Comparison of ENCODE assay signal across 15 cellular contexts in genomic region chr7:155256761-155257481, GRCh38. TPM values are rescaled to one million over a fixed set of nuclear protein-coding genes. Genes with fewer than 3 reads are reported as not detected.
DNase-seq lines count a peak whose midpoint lies in the region; ATAC-seq, FAIRE-seq and TF ChIP-seq lines count a peak whose summit lies in the region.
"Had no signal": no experiment of that assay in that cellular context is flagged by ENCODE, and none has a peak within 500 bp of the region (broad histone marks: within the 10 kb centered on the region; RNA-seq: fewer than 3 reads in every experiment).

No MANE protein-coding gene starts in this region.

- H3K27me3 ChIP-seq in body of pancreas (no peaks in the 10 kb centered on the region), small intestine (ENCODE audit: control insufficient read depth in 2 of 2, insufficient read depth in 2 of 2, low read length in 2 of 2) (peaks cover 0 to 2% of the 10 kb centered on the region in 2 donors)
- no peaks in the 10 kb centered on the region for H3K27me3 ChIP-seq in naive thymus-derived CD4-positive, alpha-beta T cell (ENCODE audit: control insufficient read depth in 2 of 2, insufficient read depth in 2 of 2, low read length in 2 of 2)

- no peak for FAIRE-seq in small intestine (lab: Jason Lieb, UNC)
- FAIRE-seq: GM18507 had no signal

- no peaks in the 10 kb centered on the region for H3K9me3 Mint-ChIP-seq in activated CD4-positive, alpha-beta T cell treated with anti-CD3 and anti-CD28 coated beads, Interleukin-2, amount 10 ng/mL, durations not matched to agents 7 days and 5 days
- H3K9me3 Mint-ChIP-seq in naive thymus-derived CD4-positive, alpha-beta T cell, result no peaks in the 10 kb centered on the region
- H3K9me3 Mint-ChIP-seq: dendritic cell treated with granulocyte-macrophage colony-stimulating factor and Interleukin-4, amounts not matched to agents 40 ng/mL and 50 ng/mL, for 4 days had no signal

- no peaks in the 10 kb centered on the region for H3K4me1 Mint-ChIP-seq in activated CD4-positive, alpha-beta T cell treated with anti-CD3 and anti-CD28 coated beads, Interleukin-2, amount 10 ng/mL, durations not matched to agents 7 days and 5 days
- peaks cover 0 to 7% (median 0%) of the 10 kb centered on the region in 7 donors for H3K4me1 Mint-ChIP-seq in naive thymus-derived CD4-positive, alpha-beta T cell

- no peaks in the 10 kb centered on the region for H3K36me3 ChIP-seq in body of pancreas (replicated peaks in 1 of 2; ENCODE audit: insufficient read depth in 1 of 2, low read depth in 2 of 2)
- H3K36me3 ChIP-seq in small intestine (ENCODE audit: control insufficient read depth in 2 of 2, insufficient read depth in 2 of 2, low read length in 2 of 2), result no peaks in the 10 kb centered on the region
- H3K36me3 ChIP-seq in naive thymus-derived CD4-positive, alpha-beta T cell (ENCODE audit: control insufficient read depth in 2 of 3, insufficient read depth in 3 of 3, low read length in 3 of 3), result no peaks in the 10 kb centered on the region

- no peak for ATAC-seq in body of pancreas
- no peak for ATAC-seq in naive thymus-derived CD4-positive, alpha-beta T cell

- DNase-seq in M059J (ENCODE audit: low read depth) (peak; percentile 58), body of pancreas (no peak), fibroblast of villous mesenchyme (ENCODE audit: low read depth) (peak; percentile 14), small intestine (peak; percentile 20), NCI-H526 (lab: John Stamatoyannopoulos, UW) (no peak), hippocampal formation (lab: John Stamatoyannopoulos, UW) (no peak)
- DNase-seq in activated CD4-positive, alpha-beta T cell treated with anti-CD3 and anti-CD28 coated beads, Interleukin-2, amount 10 ng/mL, durations not matched to agents 7 days and 5 days, result no peak
- DNase-seq in naive thymus-derived CD4-positive, alpha-beta T cell, result no peak
- DNase-seq: activated CD4-positive, alpha-beta T cell treated with anti-CD3 and anti-CD28 coated beads for 4 hours; activated CD8-positive, alpha-beta memory T cell treated with anti-CD3 and anti-CD28 coated beads, Interleukin-2, amount 50 U/mL, for 4 hours; IMR-90; NCI-H187 treated with DMSO at 0.1 percent for 48 hours; stimulated activated CD4-positive, alpha-beta T cell treated with anti-CD3 and anti-CD28 coated beads, Interleukin-1b, Interleukin-23, amount 100 ng/mL, for 48 hours had no signal

- WGBS in body of pancreas, 2 donors, result 36 to 44% methylated on average over 8 of the region's 8 CpGs
- WGBS in small intestine, 3 donors, result 42 to 58% (median 55%) methylated on average over 8 of the region's 8 CpGs

- no peak for TF ChIP-seq POLR2A in body of pancreas (IDR thresholded peaks at IDR 0.05)

- no peak overlapping the region for H3K4me3 ChIP-seq in body of pancreas
- H3K4me3 ChIP-seq in fibroblast of villous mesenchyme (ENCODE audit: low read depth, low read length), result no peak overlapping the region
- H3K4me3 ChIP-seq in small intestine (ENCODE audit: low read depth in 1 of 2, low read length in 2 of 2), result no peak overlapping the region
- H3K4me3 ChIP-seq in naive thymus-derived CD4-positive, alpha-beta T cell (ENCODE audit: low read length), result no peak overlapping the region

- H3K27ac Mint-ChIP-seq in activated CD4-positive, alpha-beta T cell treated with anti-CD3 and anti-CD28 coated beads, Interleukin-2, amount 10 ng/mL, durations not matched to agents 7 days and 5 days, result no peak overlapping the region
- H3K27ac Mint-ChIP-seq in naive thymus-derived CD4-positive, alpha-beta T cell, result no peak overlapping the region

- no peak overlapping the region for H3K4me3 Mint-ChIP-seq in activated CD4-positive, alpha-beta T cell treated with anti-CD3 and anti-CD28 coated beads, Interleukin-2, amount 10 ng/mL, durations not matched to agents 7 days and 5 days
- H3K4me3 Mint-ChIP-seq in naive thymus-derived CD4-positive, alpha-beta T cell, result no peak overlapping the region
- H3K4me3 Mint-ChIP-seq: dendritic cell treated with granulocyte-macrophage colony-stimulating factor and Interleukin-4, amounts not matched to agents 40 ng/mL and 50 ng/mL, for 4 days had no signal

- H3K4me1 ChIP-seq in body of pancreas (peaks cover 59% of the 10 kb centered on the region), small intestine (ENCODE audit: control insufficient read depth in 2 of 2, insufficient read depth in 1 of 2, low read depth in 1 of 2, low read length in 1 of 2) (peaks cover 0 to 3% of the 10 kb centered on the region in 2 donors)
- H3K4me1 ChIP-seq in naive thymus-derived CD4-positive, alpha-beta T cell (ENCODE audit: control insufficient read depth in 2 of 2, insufficient read depth in 2 of 2, low read length in 2 of 2), result no peaks in the 10 kb centered on the region

- H3K27ac ChIP-seq in body of pancreas, result peak overlapping the region; percentile 87 to 95 (median 90)
- peak overlapping the region in 1 of 2 donors; percentile 18 for H3K27ac ChIP-seq in small intestine (ENCODE audit: low read depth in 1 of 2, low read length in 1 of 2)
- H3K27ac ChIP-seq in naive thymus-derived CD4-positive, alpha-beta T cell (ENCODE audit: low read depth, low read length), result no peak overlapping the region

- CTCF ChIA-PET in activated CD4-positive, alpha-beta T cell treated with anti-CD3 and anti-CD28 coated beads, Interleukin-2, amount 10 ng/mL, durations not matched to agents 7 days and 5 days (lab: Charles Lee), result no interaction called here
- CTCF ChIA-PET in naive thymus-derived CD4-positive, alpha-beta T cell (lab: Charles Lee), result no interaction called here

- POLR2A ChIA-PET in activated CD4-positive, alpha-beta T cell treated with anti-CD3 and anti-CD28 coated beads, Interleukin-2, amount 10 ng/mL, durations not matched to agents 7 days and 5 days (lab: Charles Lee), result no interaction called here
- POLR2A ChIA-PET in naive thymus-derived CD4-positive, alpha-beta T cell (lab: Charles Lee), result no interaction called here

- H3K9me3 ChIP-seq in body of pancreas (no peaks in the 10 kb centered on the region), small intestine (ENCODE audit: control insufficient read depth, low read depth) (no peaks in the 10 kb centered on the region)
- H3K9me3 ChIP-seq in naive thymus-derived CD4-positive, alpha-beta T cell (ENCODE audit: control insufficient read depth in 2 of 3, low read length in 3 of 3), result no peaks in the 10 kb centered on the region

- intact Hi-C loops in body of pancreas (cut with DNase I), result no loop called here
- intact Hi-C loops in naive thymus-derived CD4-positive, alpha-beta T cell (cut with micrococcal nuclease), result no loop called here

- H3K27me3 Mint-ChIP-seq in activated CD4-positive, alpha-beta T cell treated with anti-CD3 and anti-CD28 coated beads, Interleukin-2, amount 10 ng/mL, durations not matched to agents 7 days and 5 days, result peaks cover 3% of the 10 kb centered on the region
- H3K27me3 Mint-ChIP-seq in naive thymus-derived CD4-positive, alpha-beta T cell, result peaks cover 0 to 11% (median 0%) of the 10 kb centered on the region in 5 donors

- no peaks in the 10 kb centered on the region for H3K36me3 Mint-ChIP-seq in activated CD4-positive, alpha-beta T cell treated with anti-CD3 and anti-CD28 coated beads, Interleukin-2, amount 10 ng/mL, durations not matched to agents 7 days and 5 days (ENCODE audit: low read depth)
- H3K36me3 Mint-ChIP-seq in naive thymus-derived CD4-positive, alpha-beta T cell, result no peaks in the 10 kb centered on the region

- TF ChIP-seq CTCF in body of pancreas (IDR thresholded peaks at IDR 0.05), result no peak
- TF ChIP-seq CTCF in fibroblast of villous mesenchyme (IDR thresholded peaks at IDR 0.05; ENCODE audit: insufficient read depth, low read depth, low read length), result no peak

RNA-seq across cellular contexts. Expression of gene INSIG1, which starts 40.8 kb away (rescaled TPM):
- total RNA-seq in M059J (2014; rRNA removed; shearing (Covaris generic)), result 440 and 573 TPM in 2 replicates
- total RNA-seq in body of pancreas (10 to 100 TPM; 47.0 to 79.8 TPM), fibroblast of villous mesenchyme (389 and 403 TPM in 2 replicates)
- 10 to 100 TPM in 1 of 3 donors, 1 to 10 TPM in 2; 5.8 to 70.1 (median 9.2) TPM for polyA plus RNA-seq in small intestine
- 10 to 100 TPM; 69.3 to 71.2 TPM for total RNA-seq in activated CD4-positive, alpha-beta T cell treated with anti-CD3 and anti-CD28 coated beads, Interleukin-2, amount 10 ng/mL, durations not matched to agents 7 days and 5 days
- total RNA-seq in naive thymus-derived CD4-positive, alpha-beta T cell, result 10 to 100 TPM; 43.6 to 70.0 (median 46.5) TPM
- 10 to 100 TPM; 22.2 to 33.2 TPM for polyA plus RNA-seq in naive thymus-derived CD4-positive, alpha-beta T cell

Comparison
In these comparisons a context has a peak if more than half of its experiments do, and no peak if none do; other contexts are left out.
1. DNase-seq: peak in M059J (single experiment), fibroblast of villous mesenchyme (single experiment) and small intestine (single experiment); none in body of pancreas (0 of 4), NCI-H526 (0 of 2), activated CD4-positive, alpha-beta T cell treated with anti-CD3 and anti-CD28 coated beads, Interleukin-2, amount 10 ng/mL, durations not matched to agents 7 days and 5 days (single experiment), naive thymus-derived CD4-positive, alpha-beta T cell (0 of 9) and hippocampal formation (0 of 2).